11 cellular contexts compared by ENCODE assay signal in the genomic region with DNA sequence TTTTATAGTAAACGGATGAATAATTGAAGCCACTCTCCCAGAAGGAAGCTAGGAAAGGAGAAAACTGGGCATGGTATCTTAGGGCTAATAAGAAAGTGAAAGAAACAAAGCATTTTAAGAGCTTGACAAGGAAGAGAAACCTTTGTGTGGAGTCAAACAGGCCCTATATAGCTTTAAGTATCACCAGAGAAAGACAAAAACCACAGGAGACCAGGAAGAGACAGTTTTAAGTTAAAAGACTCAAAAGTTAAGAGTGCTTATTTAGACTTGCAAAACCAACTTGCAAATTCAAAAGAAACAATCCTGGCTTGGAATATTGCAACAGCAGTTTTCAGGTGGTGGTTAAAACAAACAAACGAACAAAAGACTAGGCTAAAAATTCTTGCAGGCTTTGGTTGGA. TPM values are rescaled to one million over a fixed set of nuclear protein-coding genes. Genes with fewer than 3 reads are reported as not detected.
DNase-seq lines count a peak whose midpoint lies in the region; ATAC-seq, FAIRE-seq and TF ChIP-seq lines count a peak whose summit lies in the region.
"Had no signal": no experiment of that assay in that cellular context is flagged by ENCODE, and none has a peak within 500 bp of the region (broad histone marks: within the 10 kb centered on the region; RNA-seq: fewer than 3 reads in every experiment).

No MANE protein-coding gene starts in this region.

- no peak for ATAC-seq in CD4-positive, alpha-beta T cell (ENCODE audit: poor library complexity)
- peak; percentile 51 for ATAC-seq in GM19025 (IDR thresholded peaks at IDR 0.05; ENCODE audit: low read depth, unreplicated experiment)
- ATAC-seq in HG03378 (IDR thresholded peaks at IDR 0.05; ENCODE audit: unreplicated experiment), result peak; percentile 56
- no peak for ATAC-seq in GM21367 (IDR thresholded peaks at IDR 0.05; ENCODE audit: unreplicated experiment)
- ATAC-seq: left ventricle myocardium superior had no signal

- no peak overlapping the region for H3K56ac ChIP-seq in H1 (replicated peaks; ENCODE audit: insufficient read length, low read depth, low read length)

- no peaks in the 10 kb centered on the region for H3K79me1 ChIP-seq in H1 (ENCODE audit: low read depth, low read length)

- no peak for TF ChIP-seq CTCF in CD4-positive, alpha-beta T cell (IDR thresholded peaks at IDR 0.05)
- no peak for TF ChIP-seq CTCF in H1 (IDR thresholded peaks at IDR 0.05; ENCODE audit: control extremely low read depth in 1 of 3, insufficient read depth in 1 of 3, low read depth in 1 of 3, low read length in 3 of 3)

- H2BK15ac ChIP-seq in H1 (ENCODE audit: low read length), result no peak overlapping the region

- peak overlapping the region; percentile 64 to 78 for H3K4me2 ChIP-seq in H1 (ENCODE audit: insufficient read depth in 1 of 2, low read depth in 2 of 2, low read length in 2 of 2)

- 6% methylated on average over 2 of the region's 2 CpGs; no CpG with 5 or more reads in 1 of the 2 experiments for WGBS in H1 (ENCODE audit: extremely low coverage in 1 of 2, insufficient coverage in 1 of 2, insufficient read length in 1 of 2, insufficient replicate concordance in 2 of 2, low coverage in 1 of 2, low lambda C conversion rate in 2 of 2, missing lambda C conversion rate in 1 of 2), 2 experiments

- peak overlapping the region in 1 of 4 experiments; percentile 2; a peak in 1 of 7 replicates for H3K9ac ChIP-seq in H1 (replicated peaks in 1 of 4; ENCODE audit: extremely low read depth in 1 of 4, low read depth in 3 of 4, low read length in 3 of 4)

- CTCF ChIA-PET in CD4-positive, alpha-beta T cell (lab: Charles Lee), result interaction anchor here (1.4 kb wide), 2 partner anchors 13 to 59 kb away, joined by 4 read pairs; no protein-coding TSS in a partner anchor
- CTCF ChIA-PET in H1 (lab: Charles Lee; ENCODE audit: partially characterized antibody), result interaction anchor here (0.6 to 3.1 kb wide), 24 partner anchors 10 to 334 kb away, joined by 3 to 22 read pairs (median 3); no protein-coding TSS in a partner anchor

- H3K4ac ChIP-seq in H1 (replicated peaks; ENCODE audit: insufficient read length, low read depth, low read length), result no peak overlapping the region

- 0 out of 2 replicates have a peak overlapping the region, but pooled peaks have one; percentile 33 for H3K18ac ChIP-seq in H1 (ENCODE audit: extremely low read depth, low read length)

- H2AK5ac ChIP-seq in H1 (ENCODE audit: low read depth, low read length), result no peak overlapping the region

- H4K5ac ChIP-seq in H1 (ENCODE audit: insufficient read length, low read depth, low read length), result no peak overlapping the region

- no peak overlapping the region for H2BK20ac ChIP-seq in H1 (ENCODE audit: low read length)

- H3K9me3 ChIP-seq in CD4-positive, alpha-beta T cell (ENCODE audit: control insufficient read depth, low read length), result no peaks in the 10 kb centered on the region
- H3K9me3 ChIP-seq in H1 (ENCODE audit: insufficient read depth in 2 of 2, low read depth in 1 of 2, low read length in 1 of 2), result no peaks in the 10 kb centered on the region

- H3K23me2 ChIP-seq in H1 (ENCODE audit: low read depth, low read length), result peaks cover 3% of the 10 kb centered on the region; the same call in 1 of the 2 replicates

- no peak overlapping the region for H3K27ac Mint-ChIP-seq in CD4-positive, alpha-beta T cell

- no peak overlapping the region; the same call in 1 of the 2 replicates for H2BK12ac ChIP-seq in H1 (ENCODE audit: low read depth, low read length)

- H3K27me3 Mint-ChIP-seq in CD4-positive, alpha-beta T cell, result peaks cover 27% of the 10 kb centered on the region

- no peaks in the 10 kb centered on the region for H3K9me3 Mint-ChIP-seq in CD4-positive, alpha-beta T cell

- peaks cover 7 to 60% of the 10 kb centered on the region in 2 experiments for H3K79me2 ChIP-seq in H1 (ENCODE audit: control insufficient read depth in 1 of 2, insufficient read depth in 2 of 2, low read length in 2 of 2)

- DNase-seq in CD4-positive, alpha-beta T cell, result no peak
- no peak for DNase-seq in H1 (ENCODE audit: low read depth in 1 of 2, low spot score in 2 of 2)
- DNase-seq in activated CD8-positive, alpha-beta memory T cell treated with anti-CD3 and anti-CD28 coated beads for 24 hours, result no peak
- no peak for DNase-seq in activated effector memory CD4-positive, alpha-beta T cell treated with anti-CD3 and anti-CD28 coated beads, Interleukin-2, amount 50 U/mL, for 16 hours
- DNase-seq in activated naive CD4-positive, alpha-beta T cell treated with anti-CD3 and anti-CD28 coated beads, Interleukin-2, amount 50 U/mL, for 16 hours, result no peak
- DNase-seq: brain microvascular endothelial cell, left ventricle myocardium superior, NCI-H510A treated with DMSO at 0.1 percent for 48 hours had no signal

- peak overlapping the region; percentile 7 for H3K4me3 Mint-ChIP-seq in CD4-positive, alpha-beta T cell

- no peaks in the 10 kb centered on the region for H4K20me1 ChIP-seq in H1 (replicated peaks in 1 of 2; ENCODE audit: control insufficient read depth in 1 of 2, insufficient read depth in 2 of 2, low read length in 2 of 2)

- no peak overlapping the region for H3K23ac ChIP-seq in H1 (ENCODE audit: insufficient read length)

- H4K91ac ChIP-seq in H1 (replicated peaks; ENCODE audit: insufficient read length, low read length), result no peak overlapping the region

- peaks cover 5% of the 10 kb centered on the region for H3K36me3 Mint-ChIP-seq in CD4-positive, alpha-beta T cell (ENCODE audit: low read depth)

- POLR2A ChIA-PET in CD4-positive, alpha-beta T cell (lab: Charles Lee), result interaction anchor here (0.7 kb wide), 1 partner anchor 613 kb away, joined by 3 read pairs; no protein-coding TSS in a partner anchor
- POLR2A ChIA-PET in H1 (lab: Charles Lee; ENCODE audit: partially characterized antibody), result interaction anchor here (0.6 to 3.1 kb wide), 19 partner anchors 9 to 275 kb away, joined by 3 to 21 read pairs (median 3); no protein-coding TSS in a partner anchor

- no peak overlapping the region for H3K14ac ChIP-seq in H1 (ENCODE audit: insufficient read length)

- peaks cover 6% of the 10 kb centered on the region for H3K27me3 ChIP-seq in CD4-positive, alpha-beta T cell (ENCODE audit: control insufficient read depth, insufficient read depth, low read length)
- H3K27me3 ChIP-seq in H1 (replicated peaks in 1 of 4; ENCODE audit: control insufficient read depth in 3 of 4, extremely low read depth in 1 of 4, insufficient read depth in 3 of 4, low read length in 3 of 4), result no peaks in the 10 kb centered on the region
- H3K27me3 ChIP-seq: brain microvascular endothelial cell had no signal

- peak overlapping the region; percentile 81; the same call in 1 of the 2 replicates for H2BK5ac ChIP-seq in H1 (ENCODE audit: low read depth, low read length)

- peak overlapping the region in 2 of 4 experiments; percentile 4 to 86; a peak in 2 of 8 replicates for H3K4me3 ChIP-seq in H1 (ENCODE audit: extremely low read depth in 1 of 4, insufficient read depth in 2 of 4, low read depth in 3 of 4, low read length in 4 of 4)

- TF ChIP-seq RAD21 in H1 (IDR thresholded peaks at IDR 0.05 in 1 of 2, conservative IDR thresholded peaks at IDR 0.05 in 1 of 2; ENCODE audit: low read depth in 2 of 2, low read length in 2 of 2), result no peak

- no peak overlapping the region for H3K27ac ChIP-seq in CD4-positive, alpha-beta T cell (ENCODE audit: low read depth, low read length)
- H3K27ac ChIP-seq in H1 (ENCODE audit: low read depth, low read length), result no peak overlapping the region; the same call in 1 of the 2 replicates
- H3K27ac ChIP-seq: brain microvascular endothelial cell had no signal

- no peak overlapping the region for H2BK120ac ChIP-seq in H1 (replicated peaks; ENCODE audit: low read depth, low read length)

- peaks cover 25% of the 10 kb centered on the region for H3K4me1 Mint-ChIP-seq in CD4-positive, alpha-beta T cell (ENCODE audit: low read depth)

- intact Hi-C loops in CD4-positive, alpha-beta T cell (cut with DNase I, micrococcal nuclease), result loop anchor here (5.0 to 10.0 kb wide), 3 partner anchors 58 to 1104 kb away; a partner anchor contains a TSS

- H2AFZ ChIP-seq in H1 (ENCODE audit: low read length), result no peak overlapping the region

- TF ChIP-seq POLR2A in H1 (IDR thresholded peaks at IDR 0.05; ENCODE audit: control extremely low read depth in 1 of 2, low read depth in 2 of 2, low read length in 2 of 2), result no peak

- peaks cover 11 to 33% (median 15%) of the 10 kb centered on the region in 4 experiments; a peak in 6 of 7 replicates for H3K4me1 ChIP-seq in H1 (replicated peaks in 1 of 4; ENCODE audit: control insufficient read depth in 3 of 4, insufficient read depth in 4 of 4, low read length in 3 of 4)

- no peak overlapping the region for H4K8ac ChIP-seq in H1 (ENCODE audit: extremely low read depth, insufficient read depth, low read length)

- no peak for TF ChIP-seq EP300 in H1 (IDR thresholded peaks at IDR 0.05; ENCODE audit: borderline replicate concordance in 1 of 2, low read depth in 2 of 2, low read length in 2 of 2)

- FAIRE-seq in H1 (lab: Jason Lieb, UNC), result peak; percentile 72

- no peaks in the 10 kb centered on the region for H3K36me3 ChIP-seq in H1 (ENCODE audit: control insufficient read depth in 2 of 4, insufficient read depth in 4 of 4, low read length in 3 of 4)
- H3K36me3 ChIP-seq: brain microvascular endothelial cell had no signal

TF ChIP-seq in H1, 55 proteins besides CTCF, POLR2A, EP300 and RAD21 (continues in another document):
- no peak for TF ChIP-seq TCF12 (IDR thresholded peaks at IDR 0.05; ENCODE audit: low read depth, low read length)
- no peak for TF ChIP-seq RNF2 (IDR thresholded peaks at IDR 0.05; ENCODE audit: borderline replicate concordance, low read depth, low read length, missing control alignments, poor library complexity, severe bottlenecking)
- TF ChIP-seq EZH2 (IDR thresholded peaks at IDR 0.05; ENCODE audit: low read depth, low read length, severe bottlenecking), result no peak
- TF ChIP-seq RXRA (IDR thresholded peaks at IDR 0.05; ENCODE audit: insufficient read depth, low read depth, low read length), result no peak
- no peak for TF ChIP-seq CTBP2 (IDR thresholded peaks at IDR 0.05; ENCODE audit: borderline replicate concordance, insufficient read depth, insufficient read length, low read length)
- TF ChIP-seq CEBPB (IDR thresholded peaks at IDR 0.05; ENCODE audit: low read depth, low read length), result peak; percentile 51; the same call in 1 of the 2 replicates
- no peak for TF ChIP-seq SRF (IDR thresholded peaks at IDR 0.05; ENCODE audit: low read depth, low read length)

RNA-seq across cellular contexts. Expression of a gene that starts 3.4 kb away (rescaled TPM):
- total RNA-seq in CD4-positive, alpha-beta T cell, result 10 to 100 TPM in 1 of 2 experiments, 1 to 10 TPM in 1; 6.9 to 12.6 TPM
- total RNA-seq in H1 (2021; fragmentation: NEBNext Ultra II Directional; extraction: Animal tissue kit (Norgen Biotek cat#: 25700)), result 142 and 151 TPM in 2 replicates
- polyA plus RNA-seq in H1 (2011; rRNA removed), result 73.1 and 87.7 TPM in 2 replicates
- 113 TPM for polyA plus RNA-seq in H1 (2011; cell fraction: cytosol; rRNA removed)
- polyA plus RNA-seq in H1 (2011; cell fraction: nucleus; rRNA removed), result 125 TPM
- 117 to 168 TPM (median 134 TPM) in 4 replicates for polyA plus RNA-seq in H1 (2012, experiment 1 of 2)
- polyA plus RNA-seq in H1 (2012, experiment 2 of 2), result 49.6 TPM
- polyA plus RNA-seq in H1 (2013, experiment 1 of 2), result 129 TPM
- 130 TPM for polyA plus RNA-seq in H1 (2013, experiment 2 of 2)
- 287 and 306 TPM in 2 replicates for polyA minus RNA-seq in H1 (2011; rRNA and poly(A)+ RNA removed)
- 110 TPM for polyA minus RNA-seq in H1 (2011; cell fraction: cytosol; rRNA and poly(A)+ RNA removed)
- polyA minus RNA-seq in H1 (2011; cell fraction: nucleus; rRNA and poly(A)+ RNA removed), result 131 TPM

Comparison
In these comparisons a context has a peak if more than half of its experiments do, and no peak if none do; other contexts are left out.
1. ATAC-seq: peak in GM19025 (single experiment) and HG03378 (single experiment); none in CD4-positive, alpha-beta T cell (single experiment) and GM21367 (single experiment).
2. RNA of a gene that starts 3.4 kb away (total RNA-seq): 142 to 151 TPM in H1; 6.9 to 12.6 TPM in CD4-positive, alpha-beta T cell; every median in the first group is over 10 times any median in the second.